Comparison of ENCODE assay signal across 13 cellular contexts in the genomic region with DNA sequence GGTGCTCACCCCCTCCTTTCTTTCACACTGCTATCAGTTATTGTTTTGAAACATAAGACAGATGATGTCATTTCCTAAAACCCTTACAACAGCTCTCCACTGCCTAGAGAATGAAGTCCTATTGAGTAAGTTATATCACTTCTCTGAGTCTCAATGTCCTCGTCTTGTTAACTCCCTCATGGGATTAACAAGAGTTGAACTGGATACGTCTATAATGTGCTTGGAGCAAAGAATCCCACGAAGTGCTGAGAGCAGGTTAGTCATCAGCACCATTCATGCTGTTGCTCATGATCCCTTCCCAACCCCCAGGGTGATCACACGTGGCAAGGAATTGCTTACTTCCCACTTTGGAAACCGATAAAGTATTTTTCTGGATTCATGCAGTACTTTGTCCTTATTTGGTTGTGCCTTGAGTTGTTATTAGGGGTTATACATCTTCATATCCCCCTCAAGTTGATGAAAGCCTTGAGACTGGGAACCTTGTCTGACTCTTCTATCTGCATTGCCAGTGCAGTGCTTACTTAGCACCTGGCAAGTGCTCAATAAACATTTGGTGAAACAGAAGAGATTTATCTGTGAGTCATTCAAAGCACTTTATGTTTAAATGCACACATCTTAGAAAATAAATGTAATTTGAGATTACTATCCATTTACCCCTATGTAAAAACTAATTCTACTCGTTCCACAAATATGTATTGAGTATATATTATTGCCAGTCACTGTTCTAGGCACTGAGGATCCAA.
DNase-seq lines count a peak whose midpoint lies in the region; ATAC-seq, FAIRE-seq and TF ChIP-seq lines count a peak whose summit lies in the region.
"Had no signal": no experiment of that assay in that cellular context is flagged by ENCODE, and none has a peak within 500 bp of the region (broad histone marks: within the 10 kb centered on the region; RNA-seq: fewer than 3 reads in every experiment).

No MANE protein-coding gene starts in this region.

- no peak for TF ChIP-seq CTCF in HepG2 (CRISPR knock-in tag; IDR thresholded peaks at IDR 0.05)
- TF ChIP-seq CTCF in right lobe of liver (IDR thresholded peaks at IDR 0.05): no peak

- no peak for TF ChIP-seq RAD21 in HepG2 (CRISPR knock-in tag; IDR thresholded peaks at IDR 0.05)

- in situ Hi-C loops in HepG2 (cut with HindIII; ENCODE audit: extremely low pct_ligation_motif_present, low pct_unique_long_range_greater_than_20kb): no loop called here

- ATAC-seq in HepG2 (no peak), right lobe of liver (no peak), esophagus mucosa (peak; percentile 99), HG02678 (IDR thresholded peaks at IDR 0.05; ENCODE audit: unreplicated experiment) (no peak)

- no TSS peak for BruUV-seq in HepG2 (replicated peaks; lab: Mats Ljungman, UMichigan)

- intact Hi-C loops in HepG2 (cut with micrococcal nuclease; ENCODE audit: unreplicated experiment): no loop called here
- intact Hi-C loops in right lobe of liver (cut with DNase I): no loop called here
- intact Hi-C loops in activated T-helper 2 cell treated with anti-CD3 and anti-CD28 coated beads, Interferon-gamma antibody, Interleukin-2, Interleukin-4, amounts not matched to agents 10 μg/mL and 5 μg/mL and 100 μg/mL, durations not matched to agents 14 hours and 24 hours and 36 hours (cut with micrococcal nuclease): no loop called here

- no peak overlapping the region for H3K4me3 Mint-ChIP-seq in activated T-helper 2 cell treated with anti-CD3 and anti-CD28 coated beads, Interferon-gamma antibody, Interleukin-2, Interleukin-4, amounts not matched to agents 10 μg/mL and 5 μg/mL and 100 μg/mL, durations not matched to agents 14 hours and 24 hours and 36 hours (ENCODE audit: low read depth)
- H3K4me3 Mint-ChIP-seq: brain had no signal

- no peaks in the 10 kb centered on the region for H4K20me1 ChIP-seq in HepG2 (ENCODE audit: insufficient read depth, low read length)

- TF ChIP-seq EP300 in HepG2 (IDR thresholded peaks at IDR 0.05; ENCODE audit: low read depth in 2 of 2, low read length in 2 of 2) (no peak), HepG2 (CRISPR knock-in tag; IDR thresholded peaks at IDR 0.05; ENCODE audit: borderline replicate concordance) (no peak)

- POLR2A ChIA-PET in HepG2 (lab: Yijun Ruan, JAX): no interaction called here

- no peak for FAIRE-seq in HepG2 (lab: Jason Lieb, UNC)

- CTCF ChIA-PET in HepG2 (lab: Yijun Ruan, JAX; ENCODE audit: low intra/inter-chr PET ratio, low total read pairs): no interaction called here

- no peak overlapping the region for H3K4me2 ChIP-seq in HepG2 (ENCODE audit: low read depth, low read length)

- H2AFZ ChIP-seq in HepG2 (ENCODE audit: low read length): peak overlapping the region; percentile 35

- TF ChIP-seq POLR2A in HepG2 (IDR thresholded peaks at IDR 0.05; ENCODE audit: insufficient read depth in 1 of 2, low read depth in 2 of 2, low read length in 2 of 2) (no peak), right lobe of liver (IDR thresholded peaks at IDR 0.05) (no peak)

- H3K27ac Mint-ChIP-seq in activated T-helper 2 cell treated with anti-CD3 and anti-CD28 coated beads, Interferon-gamma antibody, Interleukin-2, Interleukin-4, amounts not matched to agents 10 μg/mL and 5 μg/mL and 100 μg/mL, durations not matched to agents 14 hours and 24 hours and 36 hours: no peak overlapping the region

- H3K27me3 ChIP-seq in HepG2 (ENCODE audit: control insufficient read depth in 1 of 2, insufficient read depth in 2 of 2, low read length in 2 of 2) (no peaks in the 10 kb centered on the region), right lobe of liver (no peaks in the 10 kb centered on the region)

- no peak for DNase-seq in HepG2 (ENCODE audit: low spot score)
- no peak for DNase-seq in right lobe of liver
- DNase-seq in OCI-M1 (lab: John Stamatoyannopoulos, UW): peak; percentile 66
- DNase-seq in activated T-helper 2 cell treated with anti-CD3 and anti-CD28 coated beads, Interferon-gamma antibody, Interleukin-2, Interleukin-4, amounts not matched to agents 10 μg/mL and 5 μg/mL and 100 μg/mL, durations not matched to agents 14 hours and 24 hours and 36 hours (ENCODE audit: low spot score): no peak
- no peak for DNase-seq in NCI-H446 (lab: John Stamatoyannopoulos, UW)
- no peak for DNase-seq in DMS79 treated with DMSO at 0.1 percent for 48 hours (lab: John Stamatoyannopoulos, UW)
- DNase-seq: NCI-H510A, posterior cingulate gyrus had no signal

- H3K9me3 ChIP-seq in HepG2 (ENCODE audit: low read length): no peaks in the 10 kb centered on the region
- H3K9me3 ChIP-seq in right lobe of liver: no peaks in the 10 kb centered on the region
- H3K9me3 ChIP-seq: thoracic aorta had no signal

- H3K4me1 ChIP-seq in HepG2 (ENCODE audit: insufficient read depth, low read length) (peaks cover 35% of the 10 kb centered on the region), right lobe of liver (peaks cover 0 to 21% (median 10%) of the 10 kb centered on the region in 4 donors)

- no peaks in the 10 kb centered on the region for H3K9me3 Mint-ChIP-seq in activated T-helper 2 cell treated with anti-CD3 and anti-CD28 coated beads, Interferon-gamma antibody, Interleukin-2, Interleukin-4, amounts not matched to agents 10 μg/mL and 5 μg/mL and 100 μg/mL, durations not matched to agents 14 hours and 24 hours and 36 hours

- WGBS in HepG2 (ENCODE audit: low lambda C conversion rate): 14% methylated on average over 6 of the region's 6 CpGs
- WGBS in right lobe of liver (ENCODE audit: insufficient coverage, low coverage, low lambda C conversion rate, missing lambda C conversion rate): 69% methylated on average over 6 of the region's 6 CpGs

- no peak overlapping the region for H3K9ac ChIP-seq in HepG2 (ENCODE audit: insufficient read depth, low read depth, low read length)

- H3K36me3 Mint-ChIP-seq in activated T-helper 2 cell treated with anti-CD3 and anti-CD28 coated beads, Interferon-gamma antibody, Interleukin-2, Interleukin-4, amounts not matched to agents 10 μg/mL and 5 μg/mL and 100 μg/mL, durations not matched to agents 14 hours and 24 hours and 36 hours (ENCODE audit: low read depth): no peaks in the 10 kb centered on the region
- H3K36me3 Mint-ChIP-seq: brain had no signal

- H3K27me3 Mint-ChIP-seq in activated T-helper 2 cell treated with anti-CD3 and anti-CD28 coated beads, Interferon-gamma antibody, Interleukin-2, Interleukin-4, amounts not matched to agents 10 μg/mL and 5 μg/mL and 100 μg/mL, durations not matched to agents 14 hours and 24 hours and 36 hours (ENCODE audit: low read depth): no peaks in the 10 kb centered on the region
- H3K27me3 Mint-ChIP-seq: brain had no signal

- H3K79me2 ChIP-seq in HepG2 (ENCODE audit: insufficient read depth, low read length): no peaks in the 10 kb centered on the region

- H3K36me3 ChIP-seq in HepG2 (replicated peaks in 1 of 2; ENCODE audit: control insufficient read depth in 1 of 2, insufficient read depth in 2 of 2, low read length in 2 of 2) (no peaks in the 10 kb centered on the region), right lobe of liver (no peaks in the 10 kb centered on the region)
- H3K36me3 ChIP-seq: thoracic aorta had no signal

- H3K27ac ChIP-seq in HepG2 (ENCODE audit: extremely low read length, insufficient read depth, low read length) (no peak overlapping the region), right lobe of liver (no peak overlapping the region)
- H3K27ac ChIP-seq: C4-2B, thoracic aorta had no signal

- H3K4me1 Mint-ChIP-seq in activated T-helper 2 cell treated with anti-CD3 and anti-CD28 coated beads, Interferon-gamma antibody, Interleukin-2, Interleukin-4, amounts not matched to agents 10 μg/mL and 5 μg/mL and 100 μg/mL, durations not matched to agents 14 hours and 24 hours and 36 hours (ENCODE audit: low read depth): no peaks in the 10 kb centered on the region

- no peak overlapping the region for H3K4me3 ChIP-seq in HepG2 (replicated peaks in 1 of 3; ENCODE audit: insufficient read depth in 1 of 3, low read depth in 2 of 3, low read length in 3 of 3)
- no peak overlapping the region for H3K4me3 ChIP-seq in right lobe of liver
- H3K4me3 ChIP-seq: thoracic aorta had no signal

TF ChIP-seq in HepG2, 621 proteins besides CTCF, POLR2A, EP300 and RAD21:
- TF ChIP-seq ATF7 (IDR thresholded peaks at IDR 0.05) (peak; percentile 89), ATF7 (CRISPR knock-in tag; IDR thresholded peaks at IDR 0.05) (no peak), SCMH1 (CRISPR knock-in tag; IDR thresholded peaks at IDR 0.05; ENCODE audit: borderline replicate concordance) (no peak), ZNF230 (CRISPR knock-in tag; IDR thresholded peaks at IDR 0.05) (no peak)
- TF ChIP-seq, protein P1, sequence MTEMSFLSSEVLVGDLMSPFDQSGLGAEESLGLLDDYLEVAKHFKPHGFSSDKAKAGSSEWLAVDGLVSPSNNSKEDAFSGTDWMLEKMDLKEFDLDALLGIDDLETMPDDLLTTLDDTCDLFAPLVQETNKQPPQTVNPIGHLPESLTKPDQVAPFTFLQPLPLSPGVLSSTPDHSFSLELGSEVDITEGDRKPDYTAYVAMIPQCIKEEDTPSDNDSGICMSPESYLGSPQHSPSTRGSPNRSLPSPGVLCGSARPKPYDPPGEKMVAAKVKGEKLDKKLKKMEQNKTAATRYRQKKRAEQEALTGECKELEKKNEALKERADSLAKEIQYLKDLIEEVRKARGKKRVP (CRISPR knock-in tag; IDR thresholded peaks at IDR 0.05): peak in 1 of 2 experiments; percentile 65; a peak in 2 of 4 replicates
